8 cellular contexts compared by ENCODE assay signal in the genomic region with DNA sequence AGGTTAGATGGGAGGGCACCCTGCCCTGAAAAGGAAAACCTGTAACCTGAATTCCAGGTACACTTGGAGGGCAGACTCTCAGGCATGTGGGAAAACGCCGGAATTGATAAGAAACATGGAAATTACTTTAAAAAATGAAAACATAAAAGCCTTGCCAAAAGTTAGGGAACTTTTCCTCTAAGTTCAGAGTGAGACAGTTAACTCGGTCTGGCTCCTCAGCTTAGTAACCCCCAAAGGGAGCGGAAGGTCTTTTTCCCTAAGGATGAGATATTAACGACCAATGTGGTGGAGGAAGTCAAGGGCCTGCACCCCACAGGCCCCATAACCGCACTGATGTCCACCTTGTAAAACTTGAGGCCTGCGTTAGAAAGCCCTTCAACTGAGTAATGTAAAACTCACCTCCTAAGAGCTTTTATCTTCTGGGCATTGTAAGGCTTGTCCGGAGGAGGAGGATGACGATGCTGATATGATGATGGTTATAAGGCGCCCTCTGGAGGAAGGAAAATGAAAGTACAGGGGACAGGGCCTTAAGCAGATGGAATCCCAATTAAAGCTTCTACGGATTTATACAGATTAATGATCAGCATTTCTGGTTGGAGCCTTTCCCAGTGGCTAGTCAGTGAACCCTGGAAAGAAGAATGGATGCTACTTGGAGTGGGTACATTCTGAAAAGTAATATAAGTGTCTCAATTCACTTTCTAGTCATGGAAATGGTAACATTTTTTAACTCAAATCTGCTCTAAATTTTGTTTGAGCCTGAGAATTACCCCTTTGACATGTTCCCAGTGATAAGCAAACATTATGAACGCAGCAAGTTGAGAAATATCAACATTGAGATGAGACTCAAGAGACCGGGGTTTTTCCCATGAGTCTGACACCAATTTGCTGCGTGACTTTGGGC. TPM values are rescaled to one million over a fixed set of nuclear protein-coding genes. Genes with fewer than 3 reads are reported as not detected.
A peak's percentile ranks its signal among the peaks of the same experiment; 100 is the strongest.
DNase-seq lines count a peak whose midpoint lies in the region; ATAC-seq and TF ChIP-seq lines count a peak whose summit lies in the region.

No MANE protein-coding gene starts in this region.

- H3K4me3 ChIP-seq in ACC112 (ENCODE audit: low read depth, low read length) = peak overlapping the region; percentile 93
- peak overlapping the region in 57 of 59 donors; percentile 5 to 66 (median 42) for H3K4me3 ChIP-seq in dorsolateral prefrontal cortex
- H3K4me3 ChIP-seq in right lobe of liver = peak overlapping the region in 2 of 3 donors; percentile 26 to 31
- H3K4me3 ChIP-seq in tibial artery = peak overlapping the region; percentile 68 to 76

- H3K27ac ChIP-seq in ACC112 (ENCODE audit: low read depth, low read length) (peak overlapping the region; percentile 95), dorsolateral prefrontal cortex (peak overlapping the region in 37 of 59 donors; percentile 2 to 77 (median 40)), right lobe of liver (peak overlapping the region; percentile 42 to 71 (median 49)), tibial artery (peak overlapping the region; percentile 89 to 93)

- H2AFZ ChIP-seq in ACC112 (ENCODE audit: low read length, unreplicated experiment) = peak overlapping the region; percentile 73

- TF ChIP-seq CTCF in GM12872 (IDR thresholded peaks at IDR 0.05; ENCODE audit: insufficient read depth, low read depth, low read length) = peak; percentile 73
- peak; percentile 44 to 81 (median 68) for TF ChIP-seq CTCF in dorsolateral prefrontal cortex (IDR thresholded peaks at IDR 0.05 in 54 of 56, conservative IDR thresholded peaks at IDR 0.05 in 2 of 56; ENCODE audit: low read depth in 1 of 56, partially characterized antibody in 56 of 56)
- peak; percentile 50 to 62 (median 58) for TF ChIP-seq CTCF in right lobe of liver (IDR thresholded peaks at IDR 0.05)
- peak; percentile 87 to 92 for TF ChIP-seq CTCF in tibial artery (IDR thresholded peaks at IDR 0.05)

- no peaks in the 10 kb centered on the region for H3K27me3 ChIP-seq in ACC112 (ENCODE audit: insufficient read depth, low read length)
- H3K27me3 ChIP-seq in dorsolateral prefrontal cortex = peaks cover 0 to 23% (median 5%) of the 10 kb centered on the region in 45 donors
- no peaks in the 10 kb centered on the region for H3K27me3 ChIP-seq in right lobe of liver
- no peaks in the 10 kb centered on the region for H3K27me3 ChIP-seq in tibial artery

- no peaks in the 10 kb centered on the region for H3K9me3 ChIP-seq in right lobe of liver
- no peaks in the 10 kb centered on the region for H3K9me3 ChIP-seq in tibial artery

- DNase-seq in M059J (ENCODE audit: low read depth) = peak; percentile 91
- DNase-seq in SK-N-DZ (ENCODE audit: low spot score) = peak; percentile 61
- no peak for DNase-seq in dorsolateral prefrontal cortex
- DNase-seq in right lobe of liver = no peak
- peak; percentile 79 for DNase-seq in tibial artery

- WGBS in right lobe of liver (ENCODE audit: insufficient coverage, low coverage, low lambda C conversion rate, missing lambda C conversion rate) = 13% methylated on average over 14 of the region's 14 CpGs

- intact Hi-C loops in dorsolateral prefrontal cortex (cut with DNase I) = no loop called here
- intact Hi-C loops in right lobe of liver (cut with DNase I) = no loop called here
- intact Hi-C loops in tibial artery (cut with DNase I; ENCODE audit: low total_unique reads) = loop anchor here (2.0 kb wide), 2 partner anchors 21 to 99 kb away; no protein-coding TSS in a partner anchor

- peaks cover 39% of the 10 kb centered on the region for H3K4me1 ChIP-seq in ACC112 (ENCODE audit: control insufficient read depth, insufficient read depth, low read length, unreplicated experiment)
- no peaks in the 10 kb centered on the region for H3K4me1 ChIP-seq in right lobe of liver
- peaks cover 0 to 60% (median 36%) of the 10 kb centered on the region in 4 donors for H3K4me1 ChIP-seq in tibial artery

- TF ChIP-seq POLR2A in right lobe of liver (IDR thresholded peaks at IDR 0.05) = no peak

- H3K36me3 ChIP-seq in ACC112 (ENCODE audit: insufficient read depth, low read length) = peaks cover 35% of the 10 kb centered on the region
- no peaks in the 10 kb centered on the region for H3K36me3 ChIP-seq in right lobe of liver
- H3K36me3 ChIP-seq in tibial artery = peaks cover 0 to 13% (median 9%) of the 10 kb centered on the region in 3 donors

- H3K79me2 ChIP-seq in ACC112 (ENCODE audit: control insufficient read depth, insufficient read depth, low read length, unreplicated experiment) = peaks cover 56% of the 10 kb centered on the region

- ATAC-seq in HG02571 (IDR thresholded peaks at IDR 0.05; ENCODE audit: unreplicated experiment) = peak; percentile 92
- peak; percentile 78 to 86 (median 82) for ATAC-seq in right lobe of liver

RNA-seq across cellular contexts. Expression of a gene that starts 0.7 kb away (rescaled TPM):
- total RNA-seq in M059J (2014; rRNA removed; shearing (Covaris generic)) = 587 and 961 TPM in 2 replicates
- 0.73 and 1.7 TPM in 2 replicates for polyA plus RNA-seq in SK-N-DZ (2014; cell fraction: cytosol; rRNA removed)
- 0.64 and 2.2 TPM in 2 replicates for polyA plus RNA-seq in SK-N-DZ (2014; cell fraction: nucleus; rRNA removed)
- total RNA-seq in dorsolateral prefrontal cortex (10 to 100 TPM in 55 of 120 experiments, 1 to 10 TPM in 65; 2.1 to 73.5 (median 9.3) TPM), right lobe of liver (10 to 100 TPM in 5 of 6 experiments, 1 to 10 TPM in 1; 5.6 to 49.8 (median 18.4) TPM)

Comparison
In these comparisons a context has a peak if more than half of its experiments do, and no peak if none do; other contexts are left out.
1. H3K27ac ChIP-seq: peak in every context shown above with its lines; median percentile 95 in ACC112; 91 in tibial artery; 49 in right lobe of liver; 40 in dorsolateral prefrontal cortex.
2. H3K4me3 ChIP-seq: peak in every context shown above with its lines; median percentile 93 in ACC112; 72 in tibial artery; 42 in dorsolateral prefrontal cortex; 28 in right lobe of liver.
3. DNase-seq: peak in M059J (single experiment), SK-N-DZ (single experiment) and tibial artery (2 of 2); none in dorsolateral prefrontal cortex (0 of 10) and right lobe of liver (0 of 3).
4. Peak in every context shown above with its lines, with median percentiles within 50 percentile points of each other: CTCF ChIP-seq.